ENCODE assay signal across 15 cellular contexts in the genomic region with DNA sequence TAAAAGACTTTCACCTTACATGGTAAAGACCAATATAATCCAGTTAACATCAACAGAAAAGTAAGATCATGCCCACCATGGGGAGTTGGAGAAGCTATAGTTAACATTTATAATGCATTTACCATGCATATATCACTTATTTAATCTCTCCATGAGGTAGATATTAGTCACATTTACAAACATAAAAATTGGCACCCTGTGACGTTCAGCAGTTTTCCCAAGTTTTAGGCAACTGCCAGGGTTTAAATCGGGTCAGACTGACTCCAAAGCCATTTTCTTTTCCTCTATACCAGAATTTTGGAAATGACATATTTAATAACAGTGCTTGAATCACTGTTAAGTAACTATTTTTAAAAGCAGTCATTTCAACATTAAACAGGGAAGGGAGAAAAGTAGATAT.
"Had no signal": no experiment of that assay in that cellular context is flagged by ENCODE, and none has a peak within 500 bp of the region (broad histone marks: within the 10 kb centered on the region; RNA-seq: fewer than 3 reads in every experiment).

No MANE protein-coding gene starts in this region.

- H3K27ac Mint-ChIP-seq: activated CD4-positive, alpha-beta memory T cell treated with anti-CD3 and anti-CD28 coated beads for 36 hours; activated naive CD8-positive, alpha-beta T cell; neural progenitor cell; type B pancreatic cell had no signal

- H3K27me3 ChIP-seq: cardiac muscle cell, neural progenitor cell had no signal

- H3K4me3 ChIP-seq: cardiac muscle cell, lower lobe of right lung, neural progenitor cell had no signal

- H3K79me2 ChIP-seq: parathyroid adenoma had no signal

- FAIRE-seq: small intestine had no signal

- H3K9ac ChIP-seq: neural progenitor cell, parathyroid adenoma had no signal

- H3K27ac ChIP-seq: cardiac muscle cell, lower lobe of right lung, neural progenitor cell, parathyroid adenoma, VCaP had no signal

- H3K4me2 ChIP-seq: neural progenitor cell had no signal

- H2AFZ ChIP-seq: neural progenitor cell, parathyroid adenoma had no signal

- DNase-seq: activated CD4-positive, alpha-beta memory T cell treated with anti-CD3 and anti-CD28 coated beads for 36 hours; activated effector memory CD4-positive, alpha-beta T cell treated with anti-CD3 and anti-CD28 coated beads, Interleukin-2, amount 50 U/mL, for 16 hours; activated T-cell treated with anti-CD3 and anti-CD28 coated beads, Interleukin-2, amount 50 U/mL, for 4 hours; amygdala; hypothalamus; left cardiac atrium; lower lobe of right lung; midbrain; small intestine had no signal

- H3K36me3 Mint-ChIP-seq: neural progenitor cell had no signal

- H3K36me3 ChIP-seq: cardiac muscle cell, lower lobe of right lung, neural progenitor cell had no signal

- H3K27me3 Mint-ChIP-seq: activated CD4-positive, alpha-beta memory T cell treated with anti-CD3 and anti-CD28 coated beads for 36 hours; activated naive CD8-positive, alpha-beta T cell; type B pancreatic cell had no signal

- H3K4me3 Mint-ChIP-seq: activated CD4-positive, alpha-beta memory T cell treated with anti-CD3 and anti-CD28 coated beads for 36 hours; activated naive CD8-positive, alpha-beta T cell; activated T-cell treated with anti-CD3 and anti-CD28 coated beads, Interleukin-2, amount 50 U/mL, for 4 hours; neural progenitor cell; type B pancreatic cell had no signal

- H3K4me1 ChIP-seq: lower lobe of right lung, parathyroid adenoma had no signal

- H3K9me3 Mint-ChIP-seq: activated CD4-positive, alpha-beta memory T cell treated with anti-CD3 and anti-CD28 coated beads for 36 hours; activated T-cell treated with anti-CD3 and anti-CD28 coated beads, Interleukin-2, amount 50 U/mL, for 4 hours; neural progenitor cell had no signal

- H3K9me3 ChIP-seq: lower lobe of right lung had no signal
